ENCODE assay signal across 10 cellular contexts in genomic region chr7:140641532-140642191, GRCh38. TPM values are rescaled to one million over a fixed set of nuclear protein-coding genes. Genes with fewer than 3 reads are reported as not detected.
DNase-seq lines count a peak whose midpoint lies in the region; ATAC-seq and TF ChIP-seq lines count a peak whose summit lies in the region.
"Had no signal": no experiment of that assay in that cellular context is flagged by ENCODE, and none has a peak within 500 bp of the region (broad histone marks: within the 10 kb centered on the region; RNA-seq: fewer than 3 reads in every experiment).

No MANE protein-coding gene starts in this region.

- H3K9ac ChIP-seq in colonic mucosa (ENCODE audit: low read depth in 2 of 2, low read length in 2 of 2), result peak overlapping the region; percentile 26 to 70

- H3K27me3 Mint-ChIP-seq in MCF 10A (ENCODE audit: insufficient read depth, unreplicated experiment) (peaks cover 16% of the 10 kb centered on the region), mesothelial cell of epicardium (ENCODE audit: low read depth) (no peaks in the 10 kb centered on the region)

- H3K27ac Mint-ChIP-seq in MCF 10A (ENCODE audit: low read depth, unreplicated experiment), result no peak overlapping the region
- peak overlapping the region; percentile 74 for H3K27ac Mint-ChIP-seq in mesothelial cell of epicardium

- in situ Hi-C loops in transverse colon (cut with MboI; ENCODE audit: low pct_ligation_motif_present in 1 of 4, low pct_unique_long_range_greater_than_20kb in 1 of 4, low sequenced_read_pairs in 3 of 4), result no loop called here

- TF ChIP-seq CTCF in breast epithelium (IDR thresholded peaks at IDR 0.05), result no peak
- TF ChIP-seq CTCF in MCF 10A (IDR thresholded peaks at IDR 0.05; ENCODE audit: unreplicated experiment), result no peak
- TF ChIP-seq CTCF in colonic mucosa (IDR thresholded peaks at IDR 0.05), result no peak
- TF ChIP-seq CTCF in mesothelial cell of epicardium (IDR thresholded peaks at IDR 0.05; ENCODE audit: unreplicated experiment), result no peak
- TF ChIP-seq CTCF in transverse colon (IDR thresholded peaks at IDR 0.05), result no peak

- intact Hi-C loops in breast epithelium (cut with DNase I; ENCODE audit: low total_unique reads), result no loop called here
- intact Hi-C loops in MCF 10A (cut with micrococcal nuclease), result no loop called here
- intact Hi-C loops in colonic mucosa (cut with DNase I), result no loop called here
- intact Hi-C loops in transverse colon (cut with DNase I; ENCODE audit: low total_unique reads), result loop anchor here (5.0 kb wide), 1 partner anchor 59 kb away; no protein-coding TSS in a partner anchor

- 68 to 71% methylated on average over 10 to 14 of the region's 14 CpGs for WGBS in transverse colon (ENCODE audit: low coverage in 1 of 2), 2 donors

- H3K4me3 ChIP-seq in breast epithelium (peak overlapping the region; percentile 60 to 87 (median 70)), colonic mucosa (no peak overlapping the region), transverse colon (peak overlapping the region in 1 of 4 donors; percentile 58)

- no peaks in the 10 kb centered on the region for H3K36me3 ChIP-seq in breast epithelium
- no peaks in the 10 kb centered on the region for H3K36me3 ChIP-seq in colonic mucosa
- no peaks in the 10 kb centered on the region for H3K36me3 ChIP-seq in transverse colon

- no peaks in the 10 kb centered on the region for H3K4me1 ChIP-seq in breast epithelium
- no peaks in the 10 kb centered on the region for H3K4me1 ChIP-seq in colonic mucosa
- H3K4me1 ChIP-seq in transverse colon, result peaks cover 4 to 29% (median 14%) of the 10 kb centered on the region in 4 donors

- H3K4me3 Mint-ChIP-seq in MCF 10A (ENCODE audit: unreplicated experiment) (no peak overlapping the region), mesothelial cell of epicardium (peak overlapping the region; percentile 61)

- H3K9me3 ChIP-seq in breast epithelium, result no peaks in the 10 kb centered on the region
- no peaks in the 10 kb centered on the region for H3K9me3 ChIP-seq in colonic mucosa
- H3K9me3 ChIP-seq in transverse colon, result no peaks in the 10 kb centered on the region

- BruUV-seq in MCF 10A (replicated peaks; lab: Mats Ljungman, UMichigan), result no TSS peak

- TF ChIP-seq EP300 in transverse colon (IDR thresholded peaks at IDR 0.05; ENCODE audit: low read depth), result no peak

- no peak for DNase-seq in breast epithelium (ENCODE audit: low spot score in 2 of 2)
- no peak for DNase-seq in MCF 10A (ENCODE audit: unreplicated experiment)
- no peak for DNase-seq in colonic mucosa
- no peak for DNase-seq in mesothelial cell of epicardium (ENCODE audit: low spot score in 2 of 2, unreplicated experiment in 2 of 2)
- DNase-seq in transverse colon, result no peak
- no peak for DNase-seq in stimulated activated CD8-positive, alpha-beta memory T cell treated with anti-CD3 and anti-CD28 coated beads, Interleukin-4, amount 100 ng/mL, for 48 hours
- DNase-seq: Karpas-422; stimulated activated naive CD4-positive, alpha-beta T cell treated with Interleukin-2 at 50 U/mL for 16 hours had no signal

- CTCF ChIA-PET in MCF 10A (lab: Yijun Ruan, JAX), result interaction anchor here (0.5 to 2.1 kb wide), 5 partner anchors 9 to 479 kb away, joined by 3 to 6 read pairs (median 3); no protein-coding TSS in a partner anchor

- peaks cover 7% of the 10 kb centered on the region for H3K4me1 Mint-ChIP-seq in MCF 10A (ENCODE audit: insufficient read depth, unreplicated experiment)
- peaks cover 38% of the 10 kb centered on the region for H3K4me1 Mint-ChIP-seq in mesothelial cell of epicardium

- POLR2A ChIA-PET in MCF 10A (lab: Yijun Ruan, JAX), result interaction anchor here (0.7 kb wide), 1 partner anchor 124 kb away, joined by 4 read pairs; no protein-coding TSS in a partner anchor

- ATAC-seq in HG02973 (IDR thresholded peaks at IDR 0.05; ENCODE audit: unreplicated experiment) (no peak), HG02642 (IDR thresholded peaks at IDR 0.05; ENCODE audit: poor library complexity, unreplicated experiment) (no peak)

- no peak for TF ChIP-seq POLR2A in breast epithelium (IDR thresholded peaks at IDR 0.05)
- TF ChIP-seq POLR2A in transverse colon (IDR thresholded peaks at IDR 0.05), result no peak

- no peaks in the 10 kb centered on the region for H3K9me3 Mint-ChIP-seq in MCF 10A (ENCODE audit: unreplicated experiment)
- no peaks in the 10 kb centered on the region for H3K9me3 Mint-ChIP-seq in mesothelial cell of epicardium

- H3K27me3 ChIP-seq in breast epithelium (peaks cover 0 to 10% of the 10 kb centered on the region in 2 donors), colonic mucosa (peaks cover 11% of the 10 kb centered on the region), transverse colon (peaks cover 20% of the 10 kb centered on the region)

- H3K27ac ChIP-seq in breast epithelium (peak overlapping the region; percentile 73 to 93), colonic mucosa (no peak overlapping the region), transverse colon (peak overlapping the region; percentile 62 to 91 (median 79))

- H3K36me3 Mint-ChIP-seq in MCF 10A (ENCODE audit: insufficient read depth, unreplicated experiment) (peaks cover 6% of the 10 kb centered on the region), mesothelial cell of epicardium (no peaks in the 10 kb centered on the region)

RNA-seq across cellular contexts. Expression of gene DENND2A, which starts 1.0 kb away (rescaled TPM):
- 10 to 100 TPM in 1 of 3 donors, 1 to 10 TPM in 2; 6.9 to 13.1 (median 7.6) TPM for total RNA-seq in breast epithelium
- total RNA-seq in MCF 10A (2022), result 0.26 TPM in 1 of 2 replicates, not detected in the other
- 1 to 10 TPM; 7.4 to 9.2 TPM for total RNA-seq in colonic mucosa
- total RNA-seq in mesothelial cell of epicardium, result 31.9 to 38.0 TPM (median 32.3 TPM) in 3 replicates
- total RNA-seq in transverse colon, result 10 to 100 TPM in 1 of 4 donors, 1 to 10 TPM in 3; 4.1 to 19.9 (median 7.1) TPM

RNA-seq across cellular contexts. Expression of gene ADCK2, which starts 31.1 kb away (rescaled TPM):
- total RNA-seq in breast epithelium (10 to 100 TPM; 21.8 to 31.9 (median 23.6) TPM), MCF 10A (2022) (22.2 and 27.8 TPM in 2 replicates), colonic mucosa (10 to 100 TPM; 25.4 to 40.6 TPM), mesothelial cell of epicardium (24.9 to 28.8 TPM (median 26.6 TPM) in 3 replicates), transverse colon (10 to 100 TPM; 31.6 to 43.8 (median 37.4) TPM)

RNA-seq across cellular contexts. Expression of gene NDUFB2, which starts 54.8 kb away (rescaled TPM):
- total RNA-seq in breast epithelium (100 to 1,000 TPM in 2 of 3 donors, 10 to 100 TPM in 1; 85.0 to 151 (median 149) TPM), MCF 10A (2022) (166 and 189 TPM in 2 replicates), colonic mucosa (100 to 1,000 TPM; 281 to 309 TPM), mesothelial cell of epicardium (115 to 129 TPM (median 120 TPM) in 3 replicates), transverse colon (100 to 1,000 TPM in 3 of 4 donors, 10 to 100 TPM in 1; 69.9 to 284 (median 230) TPM)
